In the genomic region with DNA sequence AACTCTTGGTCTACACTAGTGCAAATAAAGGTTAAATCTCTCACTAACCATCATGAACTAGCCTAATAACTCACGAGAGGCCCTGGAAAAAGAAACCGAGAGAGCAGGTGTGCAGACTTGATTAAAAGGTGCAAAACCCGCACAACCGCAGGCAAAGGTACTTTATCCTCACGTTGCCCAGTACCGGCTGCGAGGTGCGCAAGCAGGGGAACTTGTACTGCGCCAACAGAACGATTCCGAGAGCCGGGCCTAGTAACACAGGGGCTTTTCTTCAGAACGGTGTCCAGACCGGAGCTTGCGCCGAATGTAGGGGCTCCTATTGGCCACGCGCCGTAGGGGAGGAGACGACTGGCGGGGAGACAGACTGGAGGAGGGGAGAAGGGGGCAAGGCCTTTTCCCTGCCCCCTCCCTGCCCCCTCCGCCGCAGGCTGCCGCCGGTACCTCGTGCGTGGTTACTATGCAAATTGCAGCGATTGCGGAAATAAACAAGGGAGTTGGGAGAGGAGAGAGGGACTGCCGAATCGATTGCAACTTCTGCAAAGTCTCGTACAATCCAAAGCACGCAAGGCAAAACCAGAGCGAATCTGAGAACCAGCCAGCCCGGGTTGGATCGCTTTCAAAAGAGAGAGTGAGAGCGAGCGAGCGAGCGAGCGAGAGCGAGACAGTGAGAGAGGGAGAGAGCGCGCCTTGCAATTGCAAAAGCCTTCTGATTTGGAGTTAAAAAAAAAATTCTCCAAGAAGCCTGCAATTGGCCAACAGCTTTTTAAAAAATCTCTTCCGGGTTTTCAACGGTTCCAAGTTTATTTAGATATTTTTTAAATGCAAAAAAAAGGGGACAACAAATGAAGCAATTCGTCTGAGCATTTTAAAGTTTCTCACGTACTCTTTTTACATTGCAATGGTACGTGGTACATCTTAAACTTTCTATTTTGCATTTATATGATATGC, we compare ENCODE assay signal across 1 cellular context.
A peak's percentile ranks its signal among the peaks of the same experiment; 100 is the strongest.
TF ChIP-seq lines count a peak whose summit lies in the region.

No MANE protein-coding gene starts in this region.

TF ChIP-seq in K562, 482 proteins besides CTCF, POLR2A, EP300 and RAD21 (continued from another document and continues in another):
- TF ChIP-seq, protein P1, sequence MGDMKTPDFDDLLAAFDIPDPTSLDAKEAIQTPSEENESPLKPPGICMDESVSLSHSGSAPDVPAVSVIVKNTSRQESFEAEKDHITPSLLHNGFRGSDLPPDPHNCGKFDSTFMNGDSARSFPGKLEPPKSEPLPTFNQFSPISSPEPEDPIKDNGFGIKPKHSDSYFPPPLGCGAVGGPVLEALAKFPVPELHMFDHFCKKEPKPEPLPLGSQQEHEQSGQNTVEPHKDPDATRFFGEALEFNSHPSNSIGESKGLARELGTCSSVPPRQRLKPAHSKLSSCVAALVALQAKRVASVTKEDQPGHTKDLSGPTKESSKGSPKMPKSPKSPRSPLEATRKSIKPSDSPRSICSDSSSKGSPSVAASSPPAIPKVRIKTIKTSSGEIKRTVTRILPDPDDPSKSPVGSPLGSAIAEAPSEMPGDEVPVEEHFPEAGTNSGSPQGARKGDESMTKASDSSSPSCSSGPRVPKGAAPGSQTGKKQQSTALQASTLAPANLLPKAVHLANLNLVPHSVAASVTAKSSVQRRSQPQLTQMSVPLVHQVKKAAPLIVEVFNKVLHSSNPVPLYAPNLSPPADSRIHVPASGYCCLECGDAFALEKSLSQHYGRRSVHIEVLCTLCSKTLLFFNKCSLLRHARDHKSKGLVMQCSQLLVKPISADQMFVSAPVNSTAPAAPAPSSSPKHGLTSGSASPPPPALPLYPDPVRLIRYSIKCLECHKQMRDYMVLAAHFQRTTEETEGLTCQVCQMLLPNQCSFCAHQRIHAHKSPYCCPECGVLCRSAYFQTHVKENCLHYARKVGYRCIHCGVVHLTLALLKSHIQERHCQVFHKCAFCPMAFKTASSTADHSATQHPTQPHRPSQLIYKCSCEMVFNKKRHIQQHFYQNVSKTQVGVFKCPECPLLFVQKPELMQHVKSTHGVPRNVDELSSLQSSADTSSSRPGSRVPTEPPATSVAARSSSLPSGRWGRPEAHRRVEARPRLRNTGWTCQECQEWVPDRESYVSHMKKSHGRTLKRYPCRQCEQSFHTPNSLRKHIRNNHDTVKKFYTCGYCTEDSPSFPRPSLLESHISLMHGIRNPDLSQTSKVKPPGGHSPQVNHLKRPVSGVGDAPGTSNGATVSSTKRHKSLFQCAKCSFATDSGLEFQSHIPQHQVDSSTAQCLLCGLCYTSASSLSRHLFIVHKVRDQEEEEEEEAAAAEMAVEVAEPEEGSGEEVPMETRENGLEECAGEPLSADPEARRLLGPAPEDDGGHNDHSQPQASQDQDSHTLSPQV (IDR thresholded peaks at IDR 0.05) = peak; percentile 19; the same call in 1 of the 2 replicates
- peak in 1 of 2 experiments; percentile 66; a peak in 1 of 3 replicates for TF ChIP-seq CBX3 (IDR thresholded peaks at IDR 0.05; ENCODE audit: borderline replicate concordance in 1 of 2, low read length in 2 of 2)
- TF ChIP-seq, protein P2, sequence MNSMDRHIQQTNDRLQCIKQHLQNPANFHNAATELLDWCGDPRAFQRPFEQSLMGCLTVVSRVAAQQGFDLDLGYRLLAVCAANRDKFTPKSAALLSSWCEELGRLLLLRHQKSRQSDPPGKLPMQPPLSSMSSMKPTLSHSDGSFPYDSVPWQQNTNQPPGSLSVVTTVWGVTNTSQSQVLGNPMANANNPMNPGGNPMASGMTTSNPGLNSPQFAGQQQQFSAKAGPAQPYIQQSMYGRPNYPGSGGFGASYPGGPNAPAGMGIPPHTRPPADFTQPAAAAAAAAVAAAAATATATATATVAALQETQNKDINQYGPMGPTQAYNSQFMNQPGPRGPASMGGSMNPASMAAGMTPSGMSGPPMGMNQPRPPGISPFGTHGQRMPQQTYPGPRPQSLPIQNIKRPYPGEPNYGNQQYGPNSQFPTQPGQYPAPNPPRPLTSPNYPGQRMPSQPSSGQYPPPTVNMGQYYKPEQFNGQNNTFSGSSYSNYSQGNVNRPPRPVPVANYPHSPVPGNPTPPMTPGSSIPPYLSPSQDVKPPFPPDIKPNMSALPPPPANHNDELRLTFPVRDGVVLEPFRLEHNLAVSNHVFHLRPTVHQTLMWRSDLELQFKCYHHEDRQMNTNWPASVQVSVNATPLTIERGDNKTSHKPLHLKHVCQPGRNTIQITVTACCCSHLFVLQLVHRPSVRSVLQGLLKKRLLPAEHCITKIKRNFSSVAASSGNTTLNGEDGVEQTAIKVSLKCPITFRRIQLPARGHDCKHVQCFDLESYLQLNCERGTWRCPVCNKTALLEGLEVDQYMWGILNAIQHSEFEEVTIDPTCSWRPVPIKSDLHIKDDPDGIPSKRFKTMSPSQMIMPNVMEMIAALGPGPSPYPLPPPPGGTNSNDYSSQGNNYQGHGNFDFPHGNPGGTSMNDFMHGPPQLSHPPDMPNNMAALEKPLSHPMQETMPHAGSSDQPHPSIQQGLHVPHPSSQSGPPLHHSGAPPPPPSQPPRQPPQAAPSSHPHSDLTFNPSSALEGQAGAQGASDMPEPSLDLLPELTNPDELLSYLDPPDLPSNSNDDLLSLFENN (IDR thresholded peaks at IDR 0.05; ENCODE audit: low read depth in 2 of 2, low read length in 2 of 2) = no peak
- TF ChIP-seq TARDBP (IDR thresholded peaks at IDR 0.05) = 0 out of 2 replicates have a peak, but pooled peaks have one; percentile 12
- peak; percentile 40 for TF ChIP-seq POLR2AphosphoS5 (IDR thresholded peaks at IDR 0.05; ENCODE audit: control insufficient read depth, insufficient read depth, low read depth, low read length)
- TF ChIP-seq SMAD4 (CRISPR knock-in tag; conservative IDR thresholded peaks at IDR 0.05) = peak; percentile 86
- TF ChIP-seq, protein P3, sequence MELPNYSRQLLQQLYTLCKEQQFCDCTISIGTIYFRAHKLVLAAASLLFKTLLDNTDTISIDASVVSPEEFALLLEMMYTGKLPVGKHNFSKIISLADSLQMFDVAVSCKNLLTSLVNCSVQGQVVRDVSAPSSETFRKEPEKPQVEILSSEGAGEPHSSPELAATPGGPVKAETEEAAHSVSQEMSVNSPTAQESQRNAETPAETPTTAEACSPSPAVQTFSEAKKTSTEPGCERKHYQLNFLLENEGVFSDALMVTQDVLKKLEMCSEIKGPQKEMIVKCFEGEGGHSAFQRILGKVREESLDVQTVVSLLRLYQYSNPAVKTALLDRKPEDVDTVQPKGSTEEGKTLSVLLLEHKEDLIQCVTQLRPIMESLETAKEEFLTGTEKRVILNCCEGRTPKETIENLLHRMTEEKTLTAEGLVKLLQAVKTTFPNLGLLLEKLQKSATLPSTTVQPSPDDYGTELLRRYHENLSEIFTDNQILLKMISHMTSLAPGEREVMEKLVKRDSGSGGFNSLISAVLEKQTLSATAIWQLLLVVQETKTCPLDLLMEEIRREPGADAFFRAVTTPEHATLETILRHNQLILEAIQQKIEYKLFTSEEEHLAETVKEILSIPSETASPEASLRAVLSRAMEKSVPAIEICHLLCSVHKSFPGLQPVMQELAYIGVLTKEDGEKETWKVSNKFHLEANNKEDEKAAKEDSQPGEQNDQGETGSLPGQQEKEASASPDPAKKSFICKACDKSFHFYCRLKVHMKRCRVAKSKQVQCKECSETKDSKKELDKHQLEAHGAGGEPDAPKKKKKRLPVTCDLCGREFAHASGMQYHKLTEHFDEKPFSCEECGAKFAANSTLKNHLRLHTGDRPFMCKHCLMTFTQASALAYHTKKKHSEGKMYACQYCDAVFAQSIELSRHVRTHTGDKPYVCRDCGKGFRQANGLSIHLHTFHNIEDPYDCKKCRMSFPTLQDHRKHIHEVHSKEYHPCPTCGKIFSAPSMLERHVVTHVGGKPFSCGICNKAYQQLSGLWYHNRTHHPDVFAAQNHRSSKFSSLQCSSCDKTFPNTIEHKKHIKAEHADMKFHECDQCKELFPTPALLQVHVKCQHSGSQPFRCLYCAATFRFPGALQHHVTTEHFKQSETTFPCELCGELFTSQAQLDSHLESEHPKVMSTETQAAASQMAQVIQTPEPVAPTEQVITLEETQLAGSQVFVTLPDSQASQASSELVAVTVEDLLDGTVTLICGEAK (IDR thresholded peaks at IDR 0.05) = peak; percentile 48
- TF ChIP-seq, protein P3 (CRISPR knock-in tag; IDR thresholded peaks at IDR 0.05) = no peak
- no peak for TF ChIP-seq FOS (IDR thresholded peaks at IDR 0.05; ENCODE audit: extremely low read depth, insufficient read length)
- TF ChIP-seq DIDO1 (tag; IDR thresholded peaks at IDR 0.05; ENCODE audit: low read depth) = no peak
- TF ChIP-seq DMBX1 (CRISPR knock-in tag; IDR thresholded peaks at IDR 0.05; ENCODE audit: borderline replicate concordance) = no peak
- no peak for TF ChIP-seq HDGF (IDR thresholded peaks at IDR 0.05)
- TF ChIP-seq POLR2B (IDR thresholded peaks at IDR 0.05; ENCODE audit: low read depth, partially characterized antibody) = peak; percentile 55
- TF ChIP-seq GABPA (tag; conservative IDR thresholded peaks at IDR 0.05; ENCODE audit: low read depth) = peak; percentile 68
- peak; percentile 49; the same call in 1 of the 2 replicates for TF ChIP-seq ARID1B (IDR thresholded peaks at IDR 0.05)
- 0 out of 2 replicates have a peak, but pooled peaks have one; percentile 23 for TF ChIP-seq ZNF766 (CRISPR knock-in tag; conservative IDR thresholded peaks at IDR 0.05)
- peak; percentile 92 to 94 for TF ChIP-seq MAZ (CRISPR knock-in tag; conservative IDR thresholded peaks at IDR 0.05 in 1 of 2, IDR thresholded peaks at IDR 0.05 in 1 of 2)
- TF ChIP-seq, protein P4, sequence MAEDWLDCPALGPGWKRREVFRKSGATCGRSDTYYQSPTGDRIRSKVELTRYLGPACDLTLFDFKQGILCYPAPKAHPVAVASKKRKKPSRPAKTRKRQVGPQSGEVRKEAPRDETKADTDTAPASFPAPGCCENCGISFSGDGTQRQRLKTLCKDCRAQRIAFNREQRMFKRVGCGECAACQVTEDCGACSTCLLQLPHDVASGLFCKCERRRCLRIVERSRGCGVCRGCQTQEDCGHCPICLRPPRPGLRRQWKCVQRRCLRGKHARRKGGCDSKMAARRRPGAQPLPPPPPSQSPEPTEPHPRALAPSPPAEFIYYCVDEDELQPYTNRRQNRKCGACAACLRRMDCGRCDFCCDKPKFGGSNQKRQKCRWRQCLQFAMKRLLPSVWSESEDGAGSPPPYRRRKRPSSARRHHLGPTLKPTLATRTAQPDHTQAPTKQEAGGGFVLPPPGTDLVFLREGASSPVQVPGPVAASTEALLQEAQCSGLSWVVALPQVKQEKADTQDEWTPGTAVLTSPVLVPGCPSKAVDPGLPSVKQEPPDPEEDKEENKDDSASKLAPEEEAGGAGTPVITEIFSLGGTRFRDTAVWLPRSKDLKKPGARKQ (CRISPR knock-in tag; IDR thresholded peaks at IDR 0.05) = no peak
- peak; percentile 66; the same call in 1 of the 2 replicates for TF ChIP-seq CEBPG (CRISPR knock-in tag; IDR thresholded peaks at IDR 0.05)
- peak; percentile 75 to 86 for TF ChIP-seq CEBPG (tag; conservative IDR thresholded peaks at IDR 0.05 in 1 of 2, IDR thresholded peaks at IDR 0.05 in 1 of 2)
- TF ChIP-seq STAT5B (CRISPR knock-in tag; IDR thresholded peaks at IDR 0.05) = no peak
- no peak for TF ChIP-seq GABPB2 (CRISPR knock-in tag; conservative IDR thresholded peaks at IDR 0.05)
- no peak for TF ChIP-seq ZNF444 (CRISPR knock-in tag; IDR thresholded peaks at IDR 0.05)
- TF ChIP-seq HDAC2 (IDR thresholded peaks at IDR 0.05) = peak; percentile 85
- peak; percentile 94 for TF ChIP-seq FOXJ2 (tag; IDR thresholded peaks at IDR 0.05)
- TF ChIP-seq HNRNPK (IDR thresholded peaks at IDR 0.05; ENCODE audit: low read depth, low read length, poor library complexity, severe bottlenecking) = no peak
- no peak for TF ChIP-seq NCOA4 (IDR thresholded peaks at IDR 0.05; ENCODE audit: partially characterized antibody)
- peak; percentile 74 for TF ChIP-seq POLR2G (IDR thresholded peaks at IDR 0.05; ENCODE audit: low read depth, low read length)
- no peak for TF ChIP-seq ARHGAP35 (IDR thresholded peaks at IDR 0.05; ENCODE audit: partially characterized antibody)
- peak; percentile 44 for TF ChIP-seq CCNT2 (IDR thresholded peaks at IDR 0.05; ENCODE audit: borderline replicate concordance, extremely low read depth, insufficient read length, low read depth, low read length)
- TF ChIP-seq FOXK2 (conservative IDR thresholded peaks at IDR 0.05 in 1 of 2, IDR thresholded peaks at IDR 0.05 in 1 of 2; ENCODE audit: low read depth in 2 of 2) = peak; percentile 98 to 99
- peak; percentile 11 to 89; a peak in 2 of 4 replicates for TF ChIP-seq SIN3A (IDR thresholded peaks at IDR 0.05; ENCODE audit: borderline replicate concordance in 2 of 2, control insufficient read depth in 1 of 2, low read depth in 2 of 2, low read length in 2 of 2)
- no peak for TF ChIP-seq TRIM28 (IDR thresholded peaks at IDR 0.05)
- TF ChIP-seq KDM5B (IDR thresholded peaks at IDR 0.05; ENCODE audit: insufficient replicate concordance, low read depth, low read length) = peak; percentile 82
- peak; percentile 90 for TF ChIP-seq FOXP1 (CRISPR knock-in tag; IDR thresholded peaks at IDR 0.05)
